In genomic region chr10:58268454-58268945, GRCh38 we compare ENCODE assay signal across 1 cellular context.
TF ChIP-seq lines count a peak whose summit lies in the region.

No MANE protein-coding gene starts in this region.

TF ChIP-seq in GM12878, 131 proteins besides CTCF, POLR2A, EP300 and RAD21 (continued from another document):
- TF ChIP-seq, protein P1, sequence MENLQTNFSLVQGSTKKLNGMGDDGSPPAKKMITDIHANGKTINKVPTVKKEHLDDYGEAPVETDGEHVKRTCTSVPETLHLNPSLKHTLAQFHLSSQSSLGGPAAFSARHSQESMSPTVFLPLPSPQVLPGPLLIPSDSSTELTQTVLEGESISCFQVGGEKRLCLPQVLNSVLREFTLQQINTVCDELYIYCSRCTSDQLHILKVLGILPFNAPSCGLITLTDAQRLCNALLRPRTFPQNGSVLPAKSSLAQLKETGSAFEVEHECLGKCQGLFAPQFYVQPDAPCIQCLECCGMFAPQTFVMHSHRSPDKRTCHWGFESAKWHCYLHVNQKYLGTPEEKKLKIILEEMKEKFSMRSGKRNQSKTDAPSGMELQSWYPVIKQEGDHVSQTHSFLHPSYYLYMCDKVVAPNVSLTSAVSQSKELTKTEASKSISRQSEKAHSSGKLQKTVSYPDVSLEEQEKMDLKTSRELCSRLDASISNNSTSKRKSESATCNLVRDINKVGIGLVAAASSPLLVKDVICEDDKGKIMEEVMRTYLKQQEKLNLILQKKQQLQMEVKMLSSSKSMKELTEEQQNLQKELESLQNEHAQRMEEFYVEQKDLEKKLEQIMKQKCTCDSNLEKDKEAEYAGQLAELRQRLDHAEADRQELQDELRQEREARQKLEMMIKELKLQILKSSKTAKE (IDR thresholded peaks at IDR 0.05; ENCODE audit: low read depth, poor library complexity, severe bottlenecking), result peak; percentile 42
- no peak for TF ChIP-seq ATF7 (IDR thresholded peaks at IDR 0.05; ENCODE audit: low read depth)
- no peak for TF ChIP-seq USF2 (IDR thresholded peaks at IDR 0.05; ENCODE audit: borderline replicate concordance, low read depth, low read length)
- TF ChIP-seq TCF12 (IDR thresholded peaks at IDR 0.05; ENCODE audit: low read depth, low read length), result 0 out of 2 replicates have a peak, but pooled peaks have one; percentile 23
- no peak for TF ChIP-seq BCL3 (IDR thresholded peaks at IDR 0.05; ENCODE audit: borderline replicate concordance, insufficient read depth, low read depth, low read length, poor library complexity, severe bottlenecking)
